1 cellular context compared by ENCODE assay signal in the genomic region with DNA sequence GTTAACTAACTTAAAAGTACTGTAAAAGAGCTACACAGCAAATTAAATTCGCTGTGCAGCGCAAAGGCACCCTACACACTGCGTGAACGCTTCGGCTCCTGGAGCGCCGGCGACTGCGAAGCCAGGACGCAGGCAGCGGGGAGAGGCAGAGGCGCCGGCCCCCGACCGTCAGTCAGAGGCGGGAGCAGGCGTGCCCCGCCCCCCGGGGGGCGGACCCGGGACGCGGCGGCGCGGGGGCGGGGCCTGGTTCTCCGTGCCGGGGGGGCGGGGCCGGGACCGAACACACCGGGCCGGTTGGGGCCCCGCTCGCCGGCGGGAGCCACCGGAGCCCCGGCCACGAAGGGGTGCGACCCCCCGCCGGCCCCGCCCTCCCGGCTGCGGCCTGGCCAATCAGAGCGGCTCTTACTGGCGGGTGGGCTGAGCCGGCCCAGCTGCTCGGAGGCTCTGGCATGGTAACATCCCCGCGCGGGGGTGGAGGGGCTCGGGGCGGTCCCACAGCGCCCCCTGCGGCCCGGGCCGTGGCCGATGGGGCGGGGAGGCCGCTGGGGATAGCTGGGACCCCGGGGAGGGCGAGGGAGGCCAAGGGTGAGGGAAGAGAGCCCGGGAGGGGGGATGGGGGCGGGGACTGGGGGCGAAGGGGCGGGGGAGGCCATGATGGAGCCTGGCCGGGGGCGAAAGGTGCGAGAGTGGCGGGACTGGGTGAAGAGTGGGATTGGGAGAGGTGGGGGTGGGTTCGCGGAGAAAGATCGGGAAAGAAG.
TF ChIP-seq lines count a peak whose summit lies in the region.

A gene (plus strand): TSS at position 420 of the 758 bp plus-strand sequence. CDS start 30 bp downstream, at position 450.

TF ChIP-seq in K562, 482 proteins besides CTCF, POLR2A, EP300 and RAD21 (continued from another document and continues in another):
- TF ChIP-seq, protein P1, sequence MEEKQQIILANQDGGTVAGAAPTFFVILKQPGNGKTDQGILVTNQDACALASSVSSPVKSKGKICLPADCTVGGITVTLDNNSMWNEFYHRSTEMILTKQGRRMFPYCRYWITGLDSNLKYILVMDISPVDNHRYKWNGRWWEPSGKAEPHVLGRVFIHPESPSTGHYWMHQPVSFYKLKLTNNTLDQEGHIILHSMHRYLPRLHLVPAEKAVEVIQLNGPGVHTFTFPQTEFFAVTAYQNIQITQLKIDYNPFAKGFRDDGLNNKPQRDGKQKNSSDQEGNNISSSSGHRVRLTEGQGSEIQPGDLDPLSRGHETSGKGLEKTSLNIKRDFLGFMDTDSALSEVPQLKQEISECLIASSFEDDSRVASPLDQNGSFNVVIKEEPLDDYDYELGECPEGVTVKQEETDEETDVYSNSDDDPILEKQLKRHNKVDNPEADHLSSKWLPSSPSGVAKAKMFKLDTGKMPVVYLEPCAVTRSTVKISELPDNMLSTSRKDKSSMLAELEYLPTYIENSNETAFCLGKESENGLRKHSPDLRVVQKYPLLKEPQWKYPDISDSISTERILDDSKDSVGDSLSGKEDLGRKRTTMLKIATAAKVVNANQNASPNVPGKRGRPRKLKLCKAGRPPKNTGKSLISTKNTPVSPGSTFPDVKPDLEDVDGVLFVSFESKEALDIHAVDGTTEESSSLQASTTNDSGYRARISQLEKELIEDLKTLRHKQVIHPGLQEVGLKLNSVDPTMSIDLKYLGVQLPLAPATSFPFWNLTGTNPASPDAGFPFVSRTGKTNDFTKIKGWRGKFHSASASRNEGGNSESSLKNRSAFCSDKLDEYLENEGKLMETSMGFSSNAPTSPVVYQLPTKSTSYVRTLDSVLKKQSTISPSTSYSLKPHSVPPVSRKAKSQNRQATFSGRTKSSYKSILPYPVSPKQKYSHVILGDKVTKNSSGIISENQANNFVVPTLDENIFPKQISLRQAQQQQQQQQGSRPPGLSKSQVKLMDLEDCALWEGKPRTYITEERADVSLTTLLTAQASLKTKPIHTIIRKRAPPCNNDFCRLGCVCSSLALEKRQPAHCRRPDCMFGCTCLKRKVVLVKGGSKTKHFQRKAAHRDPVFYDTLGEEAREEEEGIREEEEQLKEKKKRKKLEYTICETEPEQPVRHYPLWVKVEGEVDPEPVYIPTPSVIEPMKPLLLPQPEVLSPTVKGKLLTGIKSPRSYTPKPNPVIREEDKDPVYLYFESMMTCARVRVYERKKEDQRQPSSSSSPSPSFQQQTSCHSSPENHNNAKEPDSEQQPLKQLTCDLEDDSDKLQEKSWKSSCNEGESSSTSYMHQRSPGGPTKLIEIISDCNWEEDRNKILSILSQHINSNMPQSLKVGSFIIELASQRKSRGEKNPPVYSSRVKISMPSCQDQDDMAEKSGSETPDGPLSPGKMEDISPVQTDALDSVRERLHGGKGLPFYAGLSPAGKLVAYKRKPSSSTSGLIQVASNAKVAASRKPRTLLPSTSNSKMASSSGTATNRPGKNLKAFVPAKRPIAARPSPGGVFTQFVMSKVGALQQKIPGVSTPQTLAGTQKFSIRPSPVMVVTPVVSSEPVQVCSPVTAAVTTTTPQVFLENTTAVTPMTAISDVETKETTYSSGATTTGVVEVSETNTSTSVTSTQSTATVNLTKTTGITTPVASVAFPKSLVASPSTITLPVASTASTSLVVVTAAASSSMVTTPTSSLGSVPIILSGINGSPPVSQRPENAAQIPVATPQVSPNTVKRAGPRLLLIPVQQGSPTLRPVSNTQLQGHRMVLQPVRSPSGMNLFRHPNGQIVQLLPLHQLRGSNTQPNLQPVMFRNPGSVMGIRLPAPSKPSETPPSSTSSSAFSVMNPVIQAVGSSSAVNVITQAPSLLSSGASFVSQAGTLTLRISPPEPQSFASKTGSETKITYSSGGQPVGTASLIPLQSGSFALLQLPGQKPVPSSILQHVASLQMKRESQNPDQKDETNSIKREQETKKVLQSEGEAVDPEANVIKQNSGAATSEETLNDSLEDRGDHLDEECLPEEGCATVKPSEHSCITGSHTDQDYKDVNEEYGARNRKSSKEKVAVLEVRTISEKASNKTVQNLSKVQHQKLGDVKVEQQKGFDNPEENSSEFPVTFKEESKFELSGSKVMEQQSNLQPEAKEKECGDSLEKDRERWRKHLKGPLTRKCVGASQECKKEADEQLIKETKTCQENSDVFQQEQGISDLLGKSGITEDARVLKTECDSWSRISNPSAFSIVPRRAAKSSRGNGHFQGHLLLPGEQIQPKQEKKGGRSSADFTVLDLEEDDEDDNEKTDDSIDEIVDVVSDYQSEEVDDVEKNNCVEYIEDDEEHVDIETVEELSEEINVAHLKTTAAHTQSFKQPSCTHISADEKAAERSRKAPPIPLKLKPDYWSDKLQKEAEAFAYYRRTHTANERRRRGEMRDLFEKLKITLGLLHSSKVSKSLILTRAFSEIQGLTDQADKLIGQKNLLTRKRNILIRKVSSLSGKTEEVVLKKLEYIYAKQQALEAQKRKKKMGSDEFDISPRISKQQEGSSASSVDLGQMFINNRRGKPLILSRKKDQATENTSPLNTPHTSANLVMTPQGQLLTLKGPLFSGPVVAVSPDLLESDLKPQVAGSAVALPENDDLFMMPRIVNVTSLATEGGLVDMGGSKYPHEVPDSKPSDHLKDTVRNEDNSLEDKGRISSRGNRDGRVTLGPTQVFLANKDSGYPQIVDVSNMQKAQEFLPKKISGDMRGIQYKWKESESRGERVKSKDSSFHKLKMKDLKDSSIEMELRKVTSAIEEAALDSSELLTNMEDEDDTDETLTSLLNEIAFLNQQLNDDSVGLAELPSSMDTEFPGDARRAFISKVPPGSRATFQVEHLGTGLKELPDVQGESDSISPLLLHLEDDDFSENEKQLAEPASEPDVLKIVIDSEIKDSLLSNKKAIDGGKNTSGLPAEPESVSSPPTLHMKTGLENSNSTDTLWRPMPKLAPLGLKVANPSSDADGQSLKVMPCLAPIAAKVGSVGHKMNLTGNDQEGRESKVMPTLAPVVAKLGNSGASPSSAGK (IDR thresholded peaks at IDR 0.05), result peak; percentile 76; the same call in 1 of the 2 replicates
- peak; percentile 74 for TF ChIP-seq POLR2AphosphoS5 (IDR thresholded peaks at IDR 0.05; ENCODE audit: control insufficient read depth, insufficient read depth, low read depth, low read length)
- TF ChIP-seq PHF8 (IDR thresholded peaks at IDR 0.05; ENCODE audit: borderline replicate concordance, low read length), result peak; percentile 81
- peak; percentile 26 for TF ChIP-seq RFX1 (IDR thresholded peaks at IDR 0.05)
- TF ChIP-seq NR2C2 (CRISPR knock-in tag; IDR thresholded peaks at IDR 0.05), result no peak
- peak; percentile 65 for TF ChIP-seq NR2C2 (tag; IDR thresholded peaks at IDR 0.05)
- TF ChIP-seq CEBPG (CRISPR knock-in tag; IDR thresholded peaks at IDR 0.05), result no peak
- no peak for TF ChIP-seq CEBPG (tag; conservative IDR thresholded peaks at IDR 0.05 in 1 of 2, IDR thresholded peaks at IDR 0.05 in 1 of 2)
- TF ChIP-seq CBX1 (IDR thresholded peaks at IDR 0.05; ENCODE audit: low read depth), result peak; percentile 55; the same call in 1 of the 2 replicates
- no peak for TF ChIP-seq TAF15 (IDR thresholded peaks at IDR 0.05; ENCODE audit: low read depth, low read length)
- TF ChIP-seq, protein P2, sequence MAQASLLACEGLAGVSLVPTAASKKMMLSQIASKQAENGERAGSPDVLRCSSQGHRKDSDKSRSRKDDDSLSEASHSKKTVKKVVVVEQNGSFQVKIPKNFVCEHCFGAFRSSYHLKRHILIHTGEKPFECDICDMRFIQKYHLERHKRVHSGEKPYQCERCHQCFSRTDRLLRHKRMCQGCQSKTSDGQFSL (CRISPR knock-in tag; IDR thresholded peaks at IDR 0.05), result 0 out of 2 replicates have a peak, but pooled peaks have one; percentile 44
- TF ChIP-seq, protein P2 (tag; IDR thresholded peaks at IDR 0.05), result peak in 1 of 2 experiments; percentile 68; a peak in 1 of 4 replicates
- TF ChIP-seq, protein P3, sequence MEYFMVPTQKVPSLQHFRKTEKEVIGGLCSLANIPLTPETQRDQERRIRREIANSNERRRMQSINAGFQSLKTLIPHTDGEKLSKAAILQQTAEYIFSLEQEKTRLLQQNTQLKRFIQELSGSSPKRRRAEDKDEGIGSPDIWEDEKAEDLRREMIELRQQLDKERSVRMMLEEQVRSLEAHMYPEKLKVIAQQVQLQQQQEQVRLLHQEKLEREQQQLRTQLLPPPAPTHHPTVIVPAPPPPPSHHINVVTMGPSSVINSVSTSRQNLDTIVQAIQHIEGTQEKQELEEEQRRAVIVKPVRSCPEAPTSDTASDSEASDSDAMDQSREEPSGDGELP (CRISPR knock-in tag; IDR thresholded peaks at IDR 0.05; ENCODE audit: borderline replicate concordance), result peak; percentile 98
- peak; percentile 63 for TF ChIP-seq NEUROD1 (IDR thresholded peaks at IDR 0.05; ENCODE audit: borderline replicate concordance, low read depth, low read length, partially characterized antibody)
- TF ChIP-seq C11orf30 (IDR thresholded peaks at IDR 0.05; ENCODE audit: low read depth), result peak; percentile 23; the same call in 1 of the 2 replicates
- TF ChIP-seq, protein P4, sequence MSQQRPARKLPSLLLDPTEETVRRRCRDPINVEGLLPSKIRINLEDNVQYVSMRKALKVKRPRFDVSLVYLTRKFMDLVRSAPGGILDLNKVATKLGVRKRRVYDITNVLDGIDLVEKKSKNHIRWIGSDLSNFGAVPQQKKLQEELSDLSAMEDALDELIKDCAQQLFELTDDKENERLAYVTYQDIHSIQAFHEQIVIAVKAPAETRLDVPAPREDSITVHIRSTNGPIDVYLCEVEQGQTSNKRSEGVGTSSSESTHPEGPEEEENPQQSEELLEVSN (IDR thresholded peaks at IDR 0.05; ENCODE audit: borderline replicate concordance in 1 of 2, extremely low read depth in 1 of 2, insufficient read depth in 1 of 2, insufficient read length in 1 of 2, low read depth in 1 of 2, low read length in 1 of 2, poor library complexity in 1 of 2, severe bottlenecking in 1 of 2), result peak; percentile 34 to 66
- 0 out of 4 replicates have a peak, but pooled peaks of 1 of the 2 experiments have one; percentile 13 for TF ChIP-seq KDM4B (IDR thresholded peaks at IDR 0.05; ENCODE audit: borderline replicate concordance in 2 of 2, low read depth in 1 of 2)
- TF ChIP-seq MBD2 (IDR thresholded peaks at IDR 0.05; ENCODE audit: borderline replicate concordance, low read depth), result 0 out of 2 replicates have a peak, but pooled peaks have one; percentile 34
- no peak for TF ChIP-seq KHSRP (IDR thresholded peaks at IDR 0.05)
- peak; percentile 69 for TF ChIP-seq PCBP1 (IDR thresholded peaks at IDR 0.05; ENCODE audit: low read depth, low read length, poor library complexity, severe bottlenecking)
- TF ChIP-seq, protein P5, sequence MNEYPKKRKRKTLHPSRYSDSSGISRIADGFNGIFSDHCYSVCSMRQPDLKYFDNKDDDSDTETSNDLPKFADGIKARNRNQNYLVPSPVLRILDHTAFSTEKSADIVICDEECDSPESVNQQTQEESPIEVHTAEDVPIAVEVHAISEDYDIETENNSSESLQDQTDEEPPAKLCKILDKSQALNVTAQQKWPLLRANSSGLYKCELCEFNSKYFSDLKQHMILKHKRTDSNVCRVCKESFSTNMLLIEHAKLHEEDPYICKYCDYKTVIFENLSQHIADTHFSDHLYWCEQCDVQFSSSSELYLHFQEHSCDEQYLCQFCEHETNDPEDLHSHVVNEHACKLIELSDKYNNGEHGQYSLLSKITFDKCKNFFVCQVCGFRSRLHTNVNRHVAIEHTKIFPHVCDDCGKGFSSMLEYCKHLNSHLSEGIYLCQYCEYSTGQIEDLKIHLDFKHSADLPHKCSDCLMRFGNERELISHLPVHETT (CRISPR knock-in tag; conservative IDR thresholded peaks at IDR 0.05 in 1 of 2, IDR thresholded peaks at IDR 0.05 in 1 of 2), result peak in 1 of 2 experiments; percentile 100; a peak in 2 of 4 replicates
- TF ChIP-seq DIDO1 (tag; IDR thresholded peaks at IDR 0.05; ENCODE audit: low read depth), result no peak
- TF ChIP-seq, protein P6, sequence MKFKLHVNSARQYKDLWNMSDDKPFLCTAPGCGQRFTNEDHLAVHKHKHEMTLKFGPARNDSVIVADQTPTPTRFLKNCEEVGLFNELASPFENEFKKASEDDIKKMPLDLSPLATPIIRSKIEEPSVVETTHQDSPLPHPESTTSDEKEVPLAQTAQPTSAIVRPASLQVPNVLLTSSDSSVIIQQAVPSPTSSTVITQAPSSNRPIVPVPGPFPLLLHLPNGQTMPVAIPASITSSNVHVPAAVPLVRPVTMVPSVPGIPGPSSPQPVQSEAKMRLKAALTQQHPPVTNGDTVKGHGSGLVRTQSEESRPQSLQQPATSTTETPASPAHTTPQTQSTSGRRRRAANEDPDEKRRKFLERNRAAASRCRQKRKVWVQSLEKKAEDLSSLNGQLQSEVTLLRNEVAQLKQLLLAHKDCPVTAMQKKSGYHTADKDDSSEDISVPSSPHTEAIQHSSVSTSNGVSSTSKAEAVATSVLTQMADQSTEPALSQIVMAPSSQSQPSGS (CRISPR knock-in tag; IDR thresholded peaks at IDR 0.05), result no peak
- 0 out of 2 replicates have a peak, but pooled peaks have one; percentile 51 for TF ChIP-seq POLR2H (tag; IDR thresholded peaks at IDR 0.05; ENCODE audit: low read depth)
- TF ChIP-seq, protein P7, sequence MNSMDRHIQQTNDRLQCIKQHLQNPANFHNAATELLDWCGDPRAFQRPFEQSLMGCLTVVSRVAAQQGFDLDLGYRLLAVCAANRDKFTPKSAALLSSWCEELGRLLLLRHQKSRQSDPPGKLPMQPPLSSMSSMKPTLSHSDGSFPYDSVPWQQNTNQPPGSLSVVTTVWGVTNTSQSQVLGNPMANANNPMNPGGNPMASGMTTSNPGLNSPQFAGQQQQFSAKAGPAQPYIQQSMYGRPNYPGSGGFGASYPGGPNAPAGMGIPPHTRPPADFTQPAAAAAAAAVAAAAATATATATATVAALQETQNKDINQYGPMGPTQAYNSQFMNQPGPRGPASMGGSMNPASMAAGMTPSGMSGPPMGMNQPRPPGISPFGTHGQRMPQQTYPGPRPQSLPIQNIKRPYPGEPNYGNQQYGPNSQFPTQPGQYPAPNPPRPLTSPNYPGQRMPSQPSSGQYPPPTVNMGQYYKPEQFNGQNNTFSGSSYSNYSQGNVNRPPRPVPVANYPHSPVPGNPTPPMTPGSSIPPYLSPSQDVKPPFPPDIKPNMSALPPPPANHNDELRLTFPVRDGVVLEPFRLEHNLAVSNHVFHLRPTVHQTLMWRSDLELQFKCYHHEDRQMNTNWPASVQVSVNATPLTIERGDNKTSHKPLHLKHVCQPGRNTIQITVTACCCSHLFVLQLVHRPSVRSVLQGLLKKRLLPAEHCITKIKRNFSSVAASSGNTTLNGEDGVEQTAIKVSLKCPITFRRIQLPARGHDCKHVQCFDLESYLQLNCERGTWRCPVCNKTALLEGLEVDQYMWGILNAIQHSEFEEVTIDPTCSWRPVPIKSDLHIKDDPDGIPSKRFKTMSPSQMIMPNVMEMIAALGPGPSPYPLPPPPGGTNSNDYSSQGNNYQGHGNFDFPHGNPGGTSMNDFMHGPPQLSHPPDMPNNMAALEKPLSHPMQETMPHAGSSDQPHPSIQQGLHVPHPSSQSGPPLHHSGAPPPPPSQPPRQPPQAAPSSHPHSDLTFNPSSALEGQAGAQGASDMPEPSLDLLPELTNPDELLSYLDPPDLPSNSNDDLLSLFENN (IDR thresholded peaks at IDR 0.05; ENCODE audit: low read depth in 2 of 2, low read length in 2 of 2), result no peak
- TF ChIP-seq SP1 (CRISPR knock-in tag; IDR thresholded peaks at IDR 0.05), result peak; percentile 61; the same call in 1 of the 2 replicates
